Comparison of ENCODE assay signal across 35 cellular contexts in the genomic region with DNA sequence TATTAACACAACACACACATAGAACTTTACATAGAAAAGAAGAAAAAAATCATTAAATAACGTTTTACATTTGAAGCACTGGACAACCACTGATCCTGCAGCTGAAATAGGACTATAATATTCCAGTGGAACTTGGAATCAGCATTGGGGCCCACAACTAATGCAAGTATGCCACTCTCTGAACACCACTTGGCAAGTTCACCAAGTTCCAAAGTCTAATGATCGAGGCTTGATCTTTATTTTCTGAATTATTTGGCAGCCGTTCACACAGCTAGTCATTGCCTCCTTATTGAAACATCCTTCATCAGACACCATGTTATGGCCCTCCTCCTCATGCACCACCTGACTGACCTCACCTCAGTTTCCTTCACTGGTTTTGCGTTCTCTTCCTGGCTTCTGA.
"Had no signal": no experiment of that assay in that cellular context is flagged by ENCODE, and none has a peak within 500 bp of the region (broad histone marks: within the 10 kb centered on the region; RNA-seq: fewer than 3 reads in every experiment).

No MANE protein-coding gene starts in this region.

- DNase-seq: activated effector memory CD4-positive, alpha-beta T cell treated with anti-CD3 and anti-CD28 coated beads, Interleukin-2, amount 50 U/mL, for 16 hours; activated effector memory CD4-positive, alpha-beta T cell treated with Interleukin-2 at 50 U/mL for 16 hours; activated gamma-delta T cell; activated gamma-delta T cell treated with Interleukin-2 at 50 U/mL for 16 hours; activated naive CD4-positive, alpha-beta T cell; activated naive CD4-positive, alpha-beta T cell treated with anti-CD3 and anti-CD28 coated beads for 36 hours; activated naive CD4-positive, alpha-beta T cell treated with anti-CD3 and anti-CD28 coated beads, Interleukin-2, amount 10 ng/mL, durations not matched to agents 7 days and 5 days; activated naive CD4-positive, alpha-beta T cell treated with anti-CD3 and anti-CD28 coated beads, Interleukin-2, amount 50 U/mL, for 16 hours; activated naive CD4-positive, alpha-beta T cell treated with Interleukin-2 at 50 U/mL for 16 hours; activated naive CD8-positive, alpha-beta T cell treated with anti-CD3 and anti-CD28 coated beads for 36 hours; activated naive CD8-positive, alpha-beta T cell treated with anti-CD3 and anti-CD28 coated beads, Interleukin-2, amount 10 ng/mL, durations not matched to agents 7 days and 5 days; activated naive CD8-positive, alpha-beta T cell treated with anti-CD3 and anti-CD28 coated beads, Interleukin-2, amount 50 U/mL, for 24 hours; activated T-cell treated with anti-CD3 and anti-CD28 coated beads for 4 hours; activated T-cell treated with anti-CD3 and anti-CD28 coated beads, Interleukin-2, amount 50 U/mL, for 1 hour; activated T-cell treated with anti-CD3 and anti-CD28 coated beads, Interleukin-2, amount 50 U/mL, for 24 hours; activated T-cell treated with anti-CD3 and anti-CD28 coated beads, Interleukin-2, amount 50 U/mL, for 4 hours; activated T-cell treated with anti-CD3 and anti-CD28 coated beads, Interleukin-2, amount 50 U/mL, for 48 hours; activated T-cell treated with anti-CD3 and anti-CD28 coated beads, Interleukin-2, amount 50 U/mL, for 72 hours; adrenal gland; amniotic stem cell; amygdala; anterior cingulate cortex; aorta; body of pancreas; brain microvascular endothelial cell; caudate nucleus; central memory CD4-positive, alpha-beta T cell; cerebellar nuclear complex had no signal

- H3K36me3 ChIP-seq: adrenal gland, ascending aorta, brain microvascular endothelial cell, breast epithelium, cardiac muscle cell had no signal

- ATAC-seq: activated naive CD4-positive, alpha-beta T cell treated with anti-CD3 and anti-CD28 coated beads, Interleukin-2, amount 50 U/mL, for 72 hours; activated naive CD8-positive, alpha-beta T cell treated with anti-CD3 and anti-CD28 coated beads, Interleukin-2, amount 50 U/mL, for 24 hours; activated T-cell treated with anti-CD3 and anti-CD28 coated beads, Interleukin-2, amount 50 U/mL, for 4 hours; activated T-cell treated with anti-CD3 and anti-CD28 coated beads, Interleukin-2, amount 50 U/mL, for 72 hours; activated T-helper 17 cell treated with anti-CD3 and anti-CD28 coated beads, Interleukin-2, amount 50 U/mL, for 72 hours; body of pancreas had no signal

- H3K27me3 ChIP-seq: adrenal gland, ascending aorta, body of pancreas, brain microvascular endothelial cell, breast epithelium, cardiac muscle cell had no signal

- FAIRE-seq: astrocyte, bronchial epithelial cell had no signal

- H3K4me1 ChIP-seq: adrenal gland, ascending aorta, body of pancreas, breast epithelium had no signal

- H3K27ac ChIP-seq: adrenal gland, ascending aorta, body of pancreas, brain microvascular endothelial cell, breast epithelium, cardiac muscle cell had no signal

- H3K4me3 ChIP-seq: adrenal gland, ascending aorta, body of pancreas, breast epithelium, cardiac muscle cell had no signal

- H3K9me3 ChIP-seq: adrenal gland, ascending aorta, body of pancreas, breast epithelium had no signal
